ENCODE assay signal across 21 cellular contexts in genomic region chr16:84045818-84046470, GRCh38. TPM values are rescaled to one million over a fixed set of nuclear protein-coding genes. Genes with fewer than 3 reads are reported as not detected.
DNase-seq lines count a peak whose midpoint lies in the region; ATAC-seq and TF ChIP-seq lines count a peak whose summit lies in the region.
"Had no signal": no experiment of that assay in that cellular context is flagged by ENCODE, and none has a peak within 500 bp of the region (broad histone marks: within the 10 kb centered on the region; RNA-seq: fewer than 3 reads in every experiment).

No MANE protein-coding gene starts in this region.

- H3K36me3 ChIP-seq in lower lobe of right lung, result peaks cover 26% of the 10 kb centered on the region
- no peaks in the 10 kb centered on the region for H3K36me3 ChIP-seq in osteoblast (ENCODE audit: insufficient read depth, low read length)
- peaks cover 0 to 38% (median 27%) of the 10 kb centered on the region in 4 donors for H3K36me3 ChIP-seq in stomach

- TF ChIP-seq POLR2A in stomach (IDR thresholded peaks at IDR 0.05), result no peak

- peaks cover 15% of the 10 kb centered on the region for H3K27me3 ChIP-seq in lower lobe of right lung (ENCODE audit: low read depth)
- H3K27me3 ChIP-seq in osteoblast (ENCODE audit: insufficient read depth, low read length), result peaks cover 25% of the 10 kb centered on the region
- peaks cover 0 to 46% (median 12%) of the 10 kb centered on the region in 3 donors for H3K27me3 ChIP-seq in stomach
- H3K27me3 ChIP-seq: BLaER1 had no signal

- intact Hi-C loops in lower lobe of right lung (cut with DNase I) (no loop called here), stomach (cut with DNase I; ENCODE audit: low total_unique reads) (loop anchor here (10.0 kb wide), 1 partner anchor 71 kb away; no protein-coding TSS in a partner anchor)

- H3K9me3 ChIP-seq in lower lobe of right lung, result no peaks in the 10 kb centered on the region
- H3K9me3 ChIP-seq in osteoblast (ENCODE audit: low read depth, low read length), result no peaks in the 10 kb centered on the region
- H3K9me3 ChIP-seq in stomach, result no peaks in the 10 kb centered on the region
- H3K9me3 ChIP-seq: BLaER1 had no signal

- ATAC-seq in lower lobe of right lung (no peak), GM21381 (IDR thresholded peaks at IDR 0.05; ENCODE audit: unreplicated experiment) (no peak)
- ATAC-seq in stimulated activated effector memory CD8-positive, alpha-beta T cell treated with anti-CD3 and anti-CD28 coated beads, Interleukin-12 subunit alpha, Interleukin-12 subunit beta, amount 100 ng/mL, for 72 hours, result peak; percentile 11

- H3K4me1 Mint-ChIP-seq in chondrocyte (ENCODE audit: low read depth), result no peaks in the 10 kb centered on the region
- no peaks in the 10 kb centered on the region for H3K4me1 Mint-ChIP-seq in stimulated activated effector memory CD8-positive, alpha-beta T cell treated with anti-CD3 and anti-CD28 coated beads, Interleukin-12 subunit alpha, Interleukin-12 subunit beta, amount 100 ng/mL, for 72 hours
- H3K4me1 Mint-ChIP-seq: CD14-positive monocyte had no signal

- no peaks in the 10 kb centered on the region for H3K79me2 ChIP-seq in osteoblast (ENCODE audit: insufficient read depth, low read length)

- H3K4me3 ChIP-seq in lower lobe of right lung (no peak overlapping the region), osteoblast (ENCODE audit: insufficient read depth, low read length) (no peak overlapping the region), stomach (no peak overlapping the region)
- H3K4me3 ChIP-seq: BLaER1, GM23248 had no signal

- H3K27ac Mint-ChIP-seq in chondrocyte (ENCODE audit: unreplicated experiment), result no peak overlapping the region
- no peak overlapping the region for H3K27ac Mint-ChIP-seq in stimulated activated effector memory CD8-positive, alpha-beta T cell treated with anti-CD3 and anti-CD28 coated beads, Interleukin-12 subunit alpha, Interleukin-12 subunit beta, amount 100 ng/mL, for 72 hours

- WGBS in stomach, 5 donors, result 83 to 95% (median 91%) methylated on average over 18 to 19 of the region's 19 CpGs

- H3K36me3 Mint-ChIP-seq in chondrocyte (ENCODE audit: low read depth), result peaks cover 2% of the 10 kb centered on the region
- H3K36me3 Mint-ChIP-seq in stimulated activated effector memory CD8-positive, alpha-beta T cell treated with anti-CD3 and anti-CD28 coated beads, Interleukin-12 subunit alpha, Interleukin-12 subunit beta, amount 100 ng/mL, for 72 hours, result peaks cover 14% of the 10 kb centered on the region

- no peak overlapping the region for H3K4me2 ChIP-seq in osteoblast (ENCODE audit: insufficient read depth, low read length)
- H3K4me2 ChIP-seq: BLaER1 had no signal

- peaks cover 12% of the 10 kb centered on the region for H3K27me3 Mint-ChIP-seq in chondrocyte (ENCODE audit: low read depth)

- no peaks in the 10 kb centered on the region for H3K9me3 Mint-ChIP-seq in chondrocyte (ENCODE audit: low read depth)
- no peaks in the 10 kb centered on the region for H3K9me3 Mint-ChIP-seq in stimulated activated effector memory CD8-positive, alpha-beta T cell treated with anti-CD3 and anti-CD28 coated beads, Interleukin-12 subunit alpha, Interleukin-12 subunit beta, amount 100 ng/mL, for 72 hours
- H3K9me3 Mint-ChIP-seq: CD4-positive, alpha-beta memory T cell had no signal

- H4K20me1 ChIP-seq in osteoblast (ENCODE audit: insufficient read depth, low read length), result no peaks in the 10 kb centered on the region

- H3K4me3 Mint-ChIP-seq in chondrocyte (ENCODE audit: unreplicated experiment), result no peak overlapping the region
- no peak overlapping the region for H3K4me3 Mint-ChIP-seq in stimulated activated effector memory CD8-positive, alpha-beta T cell treated with anti-CD3 and anti-CD28 coated beads, Interleukin-12 subunit alpha, Interleukin-12 subunit beta, amount 100 ng/mL, for 72 hours
- H3K4me3 Mint-ChIP-seq: CD4-positive, alpha-beta memory T cell had no signal

- no peak for TF ChIP-seq EP300 in stomach (IDR thresholded peaks at IDR 0.05)

- TF ChIP-seq CTCF in chondrocyte (IDR thresholded peaks at IDR 0.05) (no peak), lower lobe of right lung (IDR thresholded peaks at IDR 0.05) (no peak), osteoblast (IDR thresholded peaks at IDR 0.05; ENCODE audit: extremely low read depth, low read depth, low read length) (no peak), stomach (IDR thresholded peaks at IDR 0.05) (no peak)

- no peak overlapping the region for H2AFZ ChIP-seq in osteoblast (ENCODE audit: low read length)
- H2AFZ ChIP-seq: GM23248 had no signal

- DNase-seq in chondrocyte (ENCODE audit: low spot score) (peak; percentile 72), lower lobe of right lung (peak; percentile 32), osteoblast (ENCODE audit: insufficient read length, low spot score, missing footprints) (peak; percentile 77), NCI-H2171 (lab: John Stamatoyannopoulos, UW) (no peak), stomach (no peak)
- DNase-seq in stimulated activated effector memory CD8-positive, alpha-beta T cell treated with anti-CD3 and anti-CD28 coated beads, Interleukin-12 subunit alpha, Interleukin-12 subunit beta, amount 100 ng/mL, for 72 hours (ENCODE audit: low spot score in 2 of 2), result no peak
- DNase-seq in stimulated activated CD4-positive, alpha-beta T cell treated with anti-CD3 and anti-CD28 coated beads, Interleukin-2, amount 100 ng/mL, for 48 hours, result no peak
- DNase-seq: 8988T; CD4-positive, alpha-beta memory T cell; DMS153; DMS79; GDM1; GM23248; HCEC 1CT had no signal

- no peak overlapping the region for H3K27ac ChIP-seq in lower lobe of right lung
- H3K27ac ChIP-seq in osteoblast (ENCODE audit: low read depth, low read length), result no peak overlapping the region
- H3K27ac ChIP-seq in stomach, result no peak overlapping the region
- H3K27ac ChIP-seq: BLaER1, GM23248 had no signal

- H3K4me1 ChIP-seq in lower lobe of right lung (no peaks in the 10 kb centered on the region), osteoblast (ENCODE audit: insufficient read depth, low read length) (no peaks in the 10 kb centered on the region), stomach (peaks cover 0 to 18% (median 11%) of the 10 kb centered on the region in 4 donors)

RNA-seq across cellular contexts. Expression of gene SLC38A8, which starts 3.3 kb away (rescaled TPM):
- not detected in 3 replicates for total RNA-seq in chondrocyte
- total RNA-seq in lower lobe of right lung, result not detected
- not detected in 2 replicates for total RNA-seq in osteoblast
- total RNA-seq in stomach, result not detected
- polyA plus RNA-seq in stomach, result under 1 TPM in 1 of 3 donors, not detected in 2; 0.08 TPM
- total RNA-seq: A673; CD4-positive, alpha-beta memory T cell; Daoy; GM23248; HT-29 had no signal
- polyA plus RNA-seq: AG04450; CD14-positive monocyte; CD4-positive, alpha-beta memory T cell; GM23248 had no signal

Comparison
In these comparisons a context has a peak if more than half of its experiments do, and no peak if none do; other contexts are left out.
1. DNase-seq: peak in chondrocyte (single experiment), lower lobe of right lung (single experiment) and osteoblast (single experiment); none in stimulated activated effector memory CD8-positive, alpha-beta T cell treated with anti-CD3 and anti-CD28 coated beads, Interleukin-12 subunit alpha, Interleukin-12 subunit beta, amount 100 ng/mL, for 72 hours (0 of 2), NCI-H2171 (single experiment), stomach (single experiment) and stimulated activated CD4-positive, alpha-beta T cell treated with anti-CD3 and anti-CD28 coated beads, Interleukin-2, amount 100 ng/mL, for 48 hours (0 of 2).